25 cellular contexts compared by ENCODE assay signal in genomic region chr9:83235524-83235923, GRCh38.
"Had no signal": no experiment of that assay in that cellular context is flagged by ENCODE, and none has a peak within 500 bp of the region (broad histone marks: within the 10 kb centered on the region; RNA-seq: fewer than 3 reads in every experiment).

No MANE protein-coding gene starts in this region.

- H3K36me3 ChIP-seq: brain microvascular endothelial cell, WERI-Rb-1 had no signal

- H3K4me3 ChIP-seq: coronary artery, dorsolateral prefrontal cortex had no signal

- H3K27ac ChIP-seq: brain microvascular endothelial cell, coronary artery, dorsolateral prefrontal cortex, WERI-Rb-1 had no signal

- DNase-seq: activated CD4-positive, alpha-beta memory T cell treated with anti-CD3 and anti-CD28 coated beads, Interleukin-2, amount 10 ng/mL, durations not matched to agents 7 days and 5 days; activated CD4-positive, alpha-beta T cell treated with anti-CD3 and anti-CD28 coated beads for 36 hours; activated CD4-positive, alpha-beta T cell treated with anti-CD3 and anti-CD28 coated beads, Interleukin-2, amount 10 ng/mL, durations not matched to agents 24 days and 14 days; activated CD4-positive, CD25-positive, alpha-beta regulatory T cell; activated CD4-positive, CD25-positive, alpha-beta regulatory T cell treated with anti-CD3 and anti-CD28 coated beads, Interleukin-2, amount 50 U/mL, for 72 hours; activated CD8-positive, alpha-beta memory T cell treated with anti-CD3 and anti-CD28 coated beads, Interleukin-2, amount 50 U/mL, for 48 hours; activated gamma-delta T cell treated with Interleukin-2 at 50 U/mL for 16 hours; activated naive CD4-positive, alpha-beta T cell treated with anti-CD3 and anti-CD28 coated beads, Interleukin-2, amount 50 U/mL, for 16 hours; activated naive CD4-positive, alpha-beta T cell treated with Interleukin-2 at 50 U/mL for 16 hours; activated T-cell treated with anti-CD3 and anti-CD28 coated beads for 4 hours; activated T-cell treated with anti-CD3 and anti-CD28 coated beads, Interleukin-2, amount 50 U/mL, for 24 hours; activated T-cell treated with anti-CD3 and anti-CD28 coated beads, Interleukin-2, amount 50 U/mL, for 72 hours; amniotic stem cell; anterior cingulate cortex; brain microvascular endothelial cell; dorsolateral prefrontal cortex; effector memory CD4-positive, alpha-beta T cell; endodermal cell; foreskin fibroblast; head of caudate nucleus; T-helper 17 cell; T1000; WERI-Rb-1 had no signal

- ATAC-seq: activated CD4-positive, alpha-beta T cell treated with anti-CD3 and anti-CD28 coated beads for 36 hours; activated T-cell treated with anti-CD3 and anti-CD28 coated beads, Interleukin-2, amount 50 U/mL, for 72 hours; esophagus mucosa; T-helper 17 cell had no signal

- H3K27me3 ChIP-seq: brain microvascular endothelial cell, dorsolateral prefrontal cortex had no signal
